Comparison of ENCODE assay signal across 8 cellular contexts in genomic region chr22:22720724-22721261, GRCh38.
DNase-seq lines count a peak whose midpoint lies in the region; ATAC-seq and TF ChIP-seq lines count a peak whose summit lies in the region.

No MANE protein-coding gene starts in this region.

- H3K4me3 ChIP-seq in GM08714 (ENCODE audit: low read length): peak overlapping the region; percentile 23; the same call in 1 of the 2 replicates
- H3K4me3 ChIP-seq in NB4 (ENCODE audit: low read depth, low read length): no peak overlapping the region
- H3K4me3 ChIP-seq in heart right ventricle: no peak overlapping the region

- 65 to 74% methylated on average over 6 of the region's 6 CpGs for WGBS in heart right ventricle, 2 donors

- TF ChIP-seq CTCF in NB4 (IDR thresholded peaks at IDR 0.05; ENCODE audit: low read depth, low read length): no peak
- TF ChIP-seq CTCF in heart right ventricle (IDR thresholded peaks at IDR 0.05): no peak

- H3K36me3 ChIP-seq in heart right ventricle: no peaks in the 10 kb centered on the region

- intact Hi-C loops in heart right ventricle (cut with DNase I): no loop called here

- peaks cover 0 to 44% (median 15%) of the 10 kb centered on the region in 7 donors for H3K27me3 ChIP-seq in heart right ventricle

- ATAC-seq in GM21528 (IDR thresholded peaks at IDR 0.05; ENCODE audit: low FRiP score, unreplicated experiment) (peak; percentile 75), heart right ventricle (peak in 5 of 8 donors; percentile 41 to 70 (median 54))

- TF ChIP-seq POLR2A in NB4 (IDR thresholded peaks at IDR 0.05; ENCODE audit: extremely low read depth, insufficient read length): no peak

- peak overlapping the region in 1 of 10 donors; percentile 85 for H3K27ac ChIP-seq in heart right ventricle

- no peaks in the 10 kb centered on the region for H3K9me3 ChIP-seq in heart right ventricle

- H3K4me1 ChIP-seq in heart right ventricle: peaks cover 0 to 20% (median 0%) of the 10 kb centered on the region in 9 donors

- peak; percentile 66 for DNase-seq in NB4 (ENCODE audit: low read depth)
- no peak for DNase-seq in heart right ventricle
- DNase-seq in dedifferentiated amniotic fluid mesenchymal stem cell (ENCODE audit: extremely low spot score): no peak
- no peak for DNase-seq in inferior parietal cortex (ENCODE audit: extremely low spot score)
- no peak for DNase-seq in NCI-H2227 treated with DMSO at 0.1 percent for 48 hours (lab: John Stamatoyannopoulos, UW)
- DNase-seq in hepatic stellate cell (ENCODE audit: low spot score): no peak
